Comparison of ENCODE assay signal across 2 cellular contexts in the genomic region with DNA sequence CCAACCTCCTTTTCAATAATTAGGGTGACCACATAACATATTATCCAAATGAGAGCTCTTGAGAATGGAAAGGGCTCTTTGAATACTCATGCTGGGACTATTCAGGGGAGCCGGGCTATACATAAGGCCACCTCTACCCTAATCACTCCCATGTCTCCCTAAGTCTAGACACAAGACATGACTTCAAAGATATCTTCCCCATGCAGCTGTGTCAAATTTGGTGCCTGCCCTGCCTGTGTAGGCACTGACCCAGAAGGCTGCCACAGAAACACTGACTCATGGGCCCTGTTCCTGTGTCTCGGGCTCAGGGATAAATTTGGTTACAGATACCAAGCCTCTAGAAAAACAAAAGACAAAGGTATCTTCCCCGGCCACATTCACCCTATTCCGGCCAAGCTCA.
TF ChIP-seq lines count a peak whose summit lies in the region.

No MANE protein-coding gene starts in this region.

TF ChIP-seq in GM23338, 12 proteins besides CTCF, POLR2A, EP300 and RAD21:
- TF ChIP-seq ZNF114 (CRISPR knock-in tag; IDR thresholded peaks at IDR 0.05) (no peak), STAT1 (IDR thresholded peaks at IDR 0.05; ENCODE audit: unreplicated experiment) (no peak)

TF ChIP-seq in endothelial cell of umbilical vein, 7 proteins besides CTCF, POLR2A, EP300 and RAD21:
- TF ChIP-seq JUN (IDR thresholded peaks at IDR 0.05; ENCODE audit: borderline replicate concordance, insufficient read depth, insufficient read length, low read depth) (no peak), POLR2AphosphoS5 (IDR thresholded peaks at IDR 0.05; ENCODE audit: insufficient read depth, low read depth, low read length) (no peak), MYC (IDR thresholded peaks at IDR 0.05; ENCODE audit: low read depth, low read length) (no peak), FOS (IDR thresholded peaks at IDR 0.05; ENCODE audit: borderline replicate concordance, insufficient read depth, low read length) (no peak), EZH2 (IDR thresholded peaks at IDR 0.05; ENCODE audit: borderline replicate concordance, low read depth, low read length, severe bottlenecking) (no peak), GATA2 (IDR thresholded peaks at IDR 0.05; ENCODE audit: insufficient read depth, insufficient read length, low read depth, low read length) (no peak)
- TF ChIP-seq, protein P1, sequence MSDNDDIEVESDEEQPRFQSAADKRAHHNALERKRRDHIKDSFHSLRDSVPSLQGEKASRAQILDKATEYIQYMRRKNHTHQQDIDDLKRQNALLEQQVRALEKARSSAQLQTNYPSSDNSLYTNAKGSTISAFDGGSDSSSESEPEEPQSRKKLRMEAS (IDR thresholded peaks at IDR 0.05; ENCODE audit: insufficient read depth, insufficient read length): no peak
